In genomic region chr7:13860734-13861133, GRCh38 we compare ENCODE assay signal across 17 cellular contexts.
"Had no signal": no experiment of that assay in that cellular context is flagged by ENCODE, and none has a peak within 500 bp of the region (broad histone marks: within the 10 kb centered on the region; RNA-seq: fewer than 3 reads in every experiment).

No MANE protein-coding gene starts in this region.

- DNase-seq: activated CD4-positive, alpha-beta T cell treated with anti-CD3 and anti-CD28 coated beads, Interleukin-2, amount 50 U/mL, for 48 hours; activated naive CD4-positive, alpha-beta T cell treated with Interleukin-2 at 50 U/mL for 16 hours; aorta; glutamatergic neuron; immature natural killer cell; left colon; lower lobe of right lung; midbrain; psoas muscle; right lobe of liver; stimulated activated naive CD8-positive, alpha-beta T cell treated with anti-CD3 and anti-CD28 coated beads, Interleukin-15, Interleukin-2, amounts not matched to agents 100 U/mL and 50 U/mL, for 24 hours; transverse colon had no signal

- H3K9me3 ChIP-seq: breast epithelium, esophagus muscularis mucosa, lower lobe of right lung, psoas muscle, right lobe of liver, transverse colon, vagina had no signal

- H3K36me3 ChIP-seq: breast epithelium, esophagus muscularis mucosa, lower lobe of right lung, right lobe of liver, transverse colon, vagina had no signal

- H3K27ac Mint-ChIP-seq: activated T-helper 17 cell treated with anti-CD3 and anti-CD28 coated beads, Interleukin-2, amount 50 U/mL, for 72 hours; immature natural killer cell had no signal

- H3K4me3 ChIP-seq: breast epithelium, esophagus muscularis mucosa, lower lobe of right lung, psoas muscle, right lobe of liver, transverse colon, vagina had no signal

- ATAC-seq: activated T-helper 17 cell treated with anti-CD3 and anti-CD28 coated beads, Interleukin-2, amount 50 U/mL, for 72 hours; left colon; lower lobe of right lung; psoas muscle; right lobe of liver; stimulated activated naive CD8-positive, alpha-beta T cell treated with anti-CD3 and anti-CD28 coated beads, Interleukin-15, Interleukin-2, amounts not matched to agents 100 U/mL and 50 U/mL, for 24 hours had no signal

- H3K9me3 Mint-ChIP-seq: activated T-helper 17 cell treated with anti-CD3 and anti-CD28 coated beads, Interleukin-2, amount 50 U/mL, for 72 hours had no signal

- H3K4me1 ChIP-seq: breast epithelium, esophagus muscularis mucosa, lower lobe of right lung, psoas muscle, right lobe of liver, transverse colon, vagina had no signal

- H3K27ac ChIP-seq: breast epithelium, esophagus muscularis mucosa, lower lobe of right lung, psoas muscle, right lobe of liver, transverse colon, vagina, VCaP had no signal

- H3K27me3 Mint-ChIP-seq: activated T-helper 17 cell treated with anti-CD3 and anti-CD28 coated beads, Interleukin-2, amount 50 U/mL, for 72 hours had no signal

- H3K4me3 Mint-ChIP-seq: activated T-helper 17 cell treated with anti-CD3 and anti-CD28 coated beads, Interleukin-2, amount 50 U/mL, for 72 hours; immature natural killer cell had no signal

- H3K36me3 Mint-ChIP-seq: immature natural killer cell had no signal

- H3K27me3 ChIP-seq: breast epithelium, esophagus muscularis mucosa, right lobe of liver, transverse colon, vagina had no signal

- H3K4me1 Mint-ChIP-seq: immature natural killer cell had no signal
